Comparison of ENCODE assay signal across 9 cellular contexts in the genomic region with DNA sequence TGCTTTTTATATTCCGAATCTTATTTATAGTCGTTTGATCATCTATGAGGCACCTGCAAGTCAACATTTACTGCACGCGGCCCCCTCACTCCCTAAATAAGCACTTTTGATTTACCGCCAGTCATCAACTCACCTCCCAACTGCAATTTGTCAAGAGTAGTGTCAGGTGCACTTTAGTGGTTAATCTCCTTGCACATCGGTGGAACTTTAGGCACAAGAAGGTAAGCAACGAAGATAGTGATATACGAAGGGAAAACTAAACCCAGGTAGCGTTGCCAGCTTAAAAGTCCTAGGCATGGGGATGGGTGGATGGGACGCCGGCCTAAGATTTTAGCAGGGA. TPM values are rescaled to one million over a fixed set of nuclear protein-coding genes. Genes with fewer than 3 reads are reported as not detected.
DNase-seq lines count a peak whose midpoint lies in the region; ATAC-seq and TF ChIP-seq lines count a peak whose summit lies in the region.
"Had no signal": no experiment of that assay in that cellular context is flagged by ENCODE, and none has a peak within 500 bp of the region (broad histone marks: within the 10 kb centered on the region; RNA-seq: fewer than 3 reads in every experiment).

No MANE protein-coding gene starts in this region.

- peaks cover 0 to 4% (median 0%) of the 10 kb centered on the region in 4 donors for H3K4me1 ChIP-seq in Peyer's patch
- H3K4me1 ChIP-seq in osteoblast (ENCODE audit: insufficient read depth, low read length), result no peaks in the 10 kb centered on the region

- no peak overlapping the region for H3K4me3 Mint-ChIP-seq in activated T-helper 17 cell treated with anti-CD3 and anti-CD28 coated beads, Interleukin-2, amount 50 U/mL, for 72 hours

- H3K36me3 Mint-ChIP-seq in activated T-helper 17 cell treated with anti-CD3 and anti-CD28 coated beads, Interleukin-2, amount 50 U/mL, for 72 hours (ENCODE audit: low read depth), result peaks cover 5% of the 10 kb centered on the region

- H3K4me3 ChIP-seq in BJ (ENCODE audit: low read depth, low read length), result peak overlapping the region; percentile 75
- peak overlapping the region; percentile 37 to 89 (median 61) for H3K4me3 ChIP-seq in Peyer's patch
- H3K4me3 ChIP-seq in fibroblast of pulmonary artery (replicated peaks; ENCODE audit: low read depth, low read length), result peak overlapping the region; percentile 59
- H3K4me3 ChIP-seq in osteoblast (ENCODE audit: insufficient read depth, low read length), result peak overlapping the region; percentile 77

- DNase-seq in BJ (ENCODE audit: low read depth) (no peak), Peyer's patch (no peak), fibroblast of pulmonary artery (ENCODE audit: low read depth) (no peak), osteoblast (ENCODE audit: insufficient read length, low spot score, missing footprints) (peak; percentile 54)
- DNase-seq: NCI-H2107 had no signal

- peaks cover 23% of the 10 kb centered on the region for H3K27me3 Mint-ChIP-seq in activated T-helper 17 cell treated with anti-CD3 and anti-CD28 coated beads, Interleukin-2, amount 50 U/mL, for 72 hours

- peak overlapping the region; percentile 85 for H2AFZ ChIP-seq in osteoblast (ENCODE audit: low read length)

- no peaks in the 10 kb centered on the region for H3K79me2 ChIP-seq in osteoblast (ENCODE audit: insufficient read depth, low read length)

- H3K4me2 ChIP-seq in osteoblast (ENCODE audit: insufficient read depth, low read length), result peak overlapping the region; percentile 87

- ATAC-seq in HG03025 (IDR thresholded peaks at IDR 0.05; ENCODE audit: low FRiP score, unreplicated experiment) (no peak), HG02884 (IDR thresholded peaks at IDR 0.05; ENCODE audit: unreplicated experiment) (no peak), GM21390 (IDR thresholded peaks at IDR 0.05; ENCODE audit: unreplicated experiment) (no peak)
- no peak for ATAC-seq in activated T-helper 17 cell treated with anti-CD3 and anti-CD28 coated beads, Interleukin-2, amount 50 U/mL, for 72 hours (replicated peaks)

- no peaks in the 10 kb centered on the region for H3K4me1 Mint-ChIP-seq in activated T-helper 17 cell treated with anti-CD3 and anti-CD28 coated beads, Interleukin-2, amount 50 U/mL, for 72 hours

- POLR2A ChIA-PET in BJ (lab: Charles Lee), result no interaction called here

- peaks cover 5% of the 10 kb centered on the region for H3K9me3 Mint-ChIP-seq in activated T-helper 17 cell treated with anti-CD3 and anti-CD28 coated beads, Interleukin-2, amount 50 U/mL, for 72 hours

- H3K27ac ChIP-seq in Peyer's patch (peak overlapping the region in 2 of 4 donors; percentile 67 to 71), osteoblast (ENCODE audit: low read depth, low read length) (no peak overlapping the region)

- no peaks in the 10 kb centered on the region for H4K20me1 ChIP-seq in osteoblast (ENCODE audit: insufficient read depth, low read length)

- TF ChIP-seq CTCF in BJ (IDR thresholded peaks at IDR 0.05; ENCODE audit: insufficient read depth, low read depth, low read length) (no peak), Peyer's patch (IDR thresholded peaks at IDR 0.05) (no peak), fibroblast of pulmonary artery (IDR thresholded peaks at IDR 0.05; ENCODE audit: low read length, missing control alignments) (no peak), osteoblast (IDR thresholded peaks at IDR 0.05; ENCODE audit: extremely low read depth, low read depth, low read length) (no peak)

- TF ChIP-seq POLR2A in Peyer's patch (IDR thresholded peaks at IDR 0.05), result no peak

- CTCF ChIA-PET in BJ (lab: Yijun Ruan, JAX), result interaction anchor here (3.1 kb wide), 1 partner anchor 17 kb away, joined by 14 read pairs; no protein-coding TSS in a partner anchor

- H3K27ac Mint-ChIP-seq in activated T-helper 17 cell treated with anti-CD3 and anti-CD28 coated beads, Interleukin-2, amount 50 U/mL, for 72 hours, result no peak overlapping the region

- H3K36me3 ChIP-seq in BJ (ENCODE audit: control insufficient read depth, insufficient read depth, low read length), result no peaks in the 10 kb centered on the region
- H3K36me3 ChIP-seq in Peyer's patch, result no peaks in the 10 kb centered on the region
- H3K36me3 ChIP-seq in osteoblast (ENCODE audit: insufficient read depth, low read length), result no peaks in the 10 kb centered on the region

- H3K9me3 ChIP-seq in Peyer's patch (no peaks in the 10 kb centered on the region), osteoblast (ENCODE audit: low read depth, low read length) (no peaks in the 10 kb centered on the region)

- H3K27me3 ChIP-seq in BJ (ENCODE audit: control insufficient read depth, insufficient read depth, low read length), result peaks cover 3% of the 10 kb centered on the region
- H3K27me3 ChIP-seq in Peyer's patch, result no peaks in the 10 kb centered on the region
- H3K27me3 ChIP-seq in osteoblast (ENCODE audit: insufficient read depth, low read length), result peaks cover 39% of the 10 kb centered on the region

RNA-seq across cellular contexts. Expression of a gene that starts 0.5 kb away (rescaled TPM):
- polyA plus RNA-seq in BJ (2011; rRNA removed), result 1.0 and 1.8 TPM in 2 replicates
- polyA minus RNA-seq in BJ (2011; rRNA and poly(A)+ RNA removed), result 1.8 and 2.7 TPM in 2 replicates
- total RNA-seq in Peyer's patch (1 to 10 TPM; 3.2 to 9.1 (median 4.3) TPM), osteoblast (10.5 and 12.7 TPM in 2 replicates)
- total RNA-seq in activated T-helper 17 cell treated with anti-CD3 and anti-CD28 coated beads, Interleukin-2, amount 50 U/mL, for 72 hours, result not detected

Comparison
In these comparisons a context has a peak if more than half of its experiments do, and no peak if none do; other contexts are left out.
1. RNA of a gene that starts 0.5 kb away (total RNA-seq): 10.5 to 12.7 TPM in osteoblast and 3.2 to 9.1 TPM in Peyer's patch; not detected in activated T-helper 17 cell treated with anti-CD3 and anti-CD28 coated beads, Interleukin-2, amount 50 U/mL, for 72 hours; every median in the first group is over 4 times any median in the second.
2. Peak in every context shown above with its lines, with median percentiles within 50 percentile points of each other: H3K4me3 ChIP-seq.